Comparison of ENCODE assay signal across 30 cellular contexts in the genomic region with DNA sequence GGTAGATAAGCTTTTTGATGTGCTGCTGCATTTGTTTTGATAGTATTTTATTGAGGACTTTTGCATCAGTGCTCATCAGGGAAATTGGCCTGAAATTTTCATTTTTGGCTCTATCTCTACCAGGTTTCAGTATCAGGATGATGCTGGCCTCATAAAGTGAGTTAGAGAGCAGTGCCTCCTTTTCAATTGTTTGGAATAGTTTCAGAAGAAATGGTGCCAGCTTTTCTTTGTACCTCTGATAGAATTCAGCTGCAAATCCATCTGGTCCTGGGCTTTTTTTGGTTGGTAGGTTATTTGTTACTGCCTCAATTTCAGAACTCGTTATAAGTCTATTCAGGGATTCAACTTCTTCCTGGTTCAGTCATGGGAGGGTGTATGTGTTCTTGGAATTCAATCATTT. TPM values are rescaled to one million over a fixed set of nuclear protein-coding genes. Genes with fewer than 3 reads are reported as not detected.
"Had no signal": no experiment of that assay in that cellular context is flagged by ENCODE, and none has a peak within 500 bp of the region (broad histone marks: within the 10 kb centered on the region; RNA-seq: fewer than 3 reads in every experiment).

No MANE protein-coding gene starts in this region.

- H3K9me3 ChIP-seq: suprapubic skin, testis, thoracic aorta, thyroid gland, transverse colon, upper lobe of right lung, vagina had no signal

- H3K27me3 Mint-ChIP-seq: type B pancreatic cell had no signal

- H3K4me1 ChIP-seq: stomach, suprapubic skin, thyroid gland, tibial artery, tibial nerve, transverse colon, upper lobe of left lung, upper lobe of right lung, vagina had no signal

- H3K4me3 ChIP-seq: stomach, suprapubic skin, testis, thoracic aorta, thyroid gland, tibial artery, tibial nerve, transverse colon, upper lobe of left lung, upper lobe of right lung, vagina had no signal

- H3K27ac ChIP-seq: stomach, suprapubic skin, testis, thoracic aorta, thyroid gland, tibial artery, tibial nerve, transverse colon, upper lobe of left lung, upper lobe of right lung, vagina had no signal

- DNase-seq: stimulated activated CD4-positive, alpha-beta T cell treated with anti-CD3 and anti-CD28 coated beads, Interleukin-2, amount 100 ng/mL, for 48 hours; stimulated activated CD4-positive, alpha-beta T cell treated with anti-CD3 and anti-CD28 coated beads, Interleukin-4, amount 100 ng/mL, for 1 hour; stimulated activated CD4-positive, alpha-beta T cell treated with anti-CD3 and anti-CD28 coated beads, Interleukin-4, amount 100 ng/mL, for 24 hours; stimulated activated CD4-positive, alpha-beta T cell treated with anti-CD3 and anti-CD28 coated beads, Interleukin-4, amount 100 ng/mL, for 4 hours; stimulated activated CD8-positive, alpha-beta memory T cell treated with anti-CD3 and anti-CD28 coated beads, Interleukin-4, amount 100 ng/mL, for 48 hours; stimulated activated naive B cell treated with anti-CD40 and anti-IgM and Interleukin-4, amounts not matched to agents 10 μg/mL and 1 μg/mL and 100 μg/mL, for 72 hours; stimulated activated naive CD4-positive, alpha-beta T cell; stimulated activated naive CD4-positive, alpha-beta T cell treated with Interleukin-2 at 50 U/mL for 16 hours; stimulated activated naive CD8-positive, alpha-beta T cell treated with anti-CD3 and anti-CD28 coated beads, Interleukin-15, amount 100 ng/mL, for 72 hours; stimulated activated naive CD8-positive, alpha-beta T cell treated with anti-CD3 and anti-CD28 coated beads, Interleukin-15, Interleukin-2, amounts not matched to agents 100 U/mL and 50 U/mL, for 24 hours; stomach; substantia nigra; testis; thyroid gland; tibial artery; transverse colon; trophoblast cell; upper lobe of left lung; upper lobe of right lung had no signal

- ATAC-seq: stimulated activated effector memory CD8-positive, alpha-beta T cell treated with anti-CD3 and anti-CD28 coated beads, Interleukin-12 subunit alpha, Interleukin-12 subunit beta, amount 100 ng/mL, for 72 hours; stimulated activated memory B cell treated with anti-CD40 and anti-IgM and Interleukin-4, amounts not matched to agents 10 μg/mL and 1 μg/mL and 100 μg/mL, for 72 hours; stimulated activated naive B cell treated with anti-CD40 and anti-IgM and Interleukin-4, amounts not matched to agents 10 μg/mL and 1 μg/mL and 100 μg/mL, for 72 hours; stimulated activated naive CD8-positive, alpha-beta T cell treated with anti-CD3 and anti-CD28 coated beads, Interleukin-15, amount 100 ng/mL, for 72 hours; stimulated activated naive CD8-positive, alpha-beta T cell treated with anti-CD3 and anti-CD28 coated beads, Interleukin-15, Interleukin-2, amounts not matched to agents 100 U/mL and 50 U/mL, for 24 hours; upper lobe of right lung had no signal

- H3K36me3 ChIP-seq: stomach, suprapubic skin, thoracic aorta, thyroid gland, tibial artery, tibial nerve, transverse colon, upper lobe of left lung, upper lobe of right lung, vagina had no signal

- H3K36me3 Mint-ChIP-seq: stimulated activated effector memory CD8-positive, alpha-beta T cell treated with anti-CD3 and anti-CD28 coated beads, Interleukin-12 subunit alpha, Interleukin-12 subunit beta, amount 100 ng/mL, for 72 hours; stimulated activated memory B cell treated with anti-CD40 and anti-IgM and Interleukin-4, amounts not matched to agents 10 μg/mL and 1 μg/mL and 100 μg/mL, for 72 hours; stimulated activated naive B cell treated with anti-CD40 and anti-IgM and Interleukin-4, amounts not matched to agents 10 μg/mL and 1 μg/mL and 100 μg/mL, for 72 hours had no signal

- H3K27me3 ChIP-seq: stomach, suprapubic skin, testis, thyroid gland, tibial artery, tibial nerve, transverse colon, upper lobe of left lung, upper lobe of right lung, vagina had no signal

- H3K4me1 Mint-ChIP-seq: stimulated activated effector memory CD8-positive, alpha-beta T cell treated with anti-CD3 and anti-CD28 coated beads, Interleukin-12 subunit alpha, Interleukin-12 subunit beta, amount 100 ng/mL, for 72 hours; stimulated activated memory B cell treated with anti-CD40 and anti-IgM and Interleukin-4, amounts not matched to agents 10 μg/mL and 1 μg/mL and 100 μg/mL, for 72 hours; stimulated activated naive B cell treated with anti-CD40 and anti-IgM and Interleukin-4, amounts not matched to agents 10 μg/mL and 1 μg/mL and 100 μg/mL, for 72 hours; stimulated activated naive CD8-positive, alpha-beta T cell treated with anti-CD3 and anti-CD28 coated beads, Interleukin-15, amount 100 ng/mL, for 72 hours had no signal

- H3K4me3 Mint-ChIP-seq: stimulated activated effector memory CD8-positive, alpha-beta T cell treated with anti-CD3 and anti-CD28 coated beads, Interleukin-12 subunit alpha, Interleukin-12 subunit beta, amount 100 ng/mL, for 72 hours; stimulated activated memory B cell treated with anti-CD40 and anti-IgM and Interleukin-4, amounts not matched to agents 10 μg/mL and 1 μg/mL and 100 μg/mL, for 72 hours; stimulated activated naive B cell treated with anti-CD40 and anti-IgM and Interleukin-4, amounts not matched to agents 10 μg/mL and 1 μg/mL and 100 μg/mL, for 72 hours; stimulated activated naive CD8-positive, alpha-beta T cell treated with anti-CD3 and anti-CD28 coated beads, Interleukin-15, amount 100 ng/mL, for 72 hours; stimulated activated naive CD8-positive, alpha-beta T cell treated with anti-CD3 and anti-CD28 coated beads, Interleukin-15, Interleukin-2, amounts not matched to agents 100 ng/mL and 50 ng/mL, for 24 hours; type B pancreatic cell had no signal

- H3K27ac Mint-ChIP-seq: stimulated activated effector memory CD8-positive, alpha-beta T cell treated with anti-CD3 and anti-CD28 coated beads, Interleukin-12 subunit alpha, Interleukin-12 subunit beta, amount 100 ng/mL, for 72 hours; stimulated activated memory B cell treated with anti-CD40 and anti-IgM and Interleukin-4, amounts not matched to agents 10 μg/mL and 1 μg/mL and 100 μg/mL, for 72 hours; stimulated activated naive B cell treated with anti-CD40 and anti-IgM and Interleukin-4, amounts not matched to agents 10 μg/mL and 1 μg/mL and 100 μg/mL, for 72 hours; stimulated activated naive CD8-positive, alpha-beta T cell treated with anti-CD3 and anti-CD28 coated beads, Interleukin-15, amount 100 ng/mL, for 72 hours; stimulated activated naive CD8-positive, alpha-beta T cell treated with anti-CD3 and anti-CD28 coated beads, Interleukin-15, Interleukin-2, amounts not matched to agents 100 ng/mL and 50 ng/mL, for 24 hours; type B pancreatic cell had no signal

RNA-seq across cellular contexts. Expression of a gene that starts 15.6 kb away (rescaled TPM):
- total RNA-seq: stomach, temporal lobe, thyroid gland, tibial nerve, transverse colon, upper lobe of left lung, upper lobe of right lung, ureter, urinary bladder had no signal
